Comparison of ENCODE assay signal across 31 cellular contexts in genomic region chr19:44813331-44814131, GRCh38. TPM values are rescaled to one million over a fixed set of nuclear protein-coding genes. Genes with fewer than 3 reads are reported as not detected.
DNase-seq lines count a peak whose midpoint lies in the region; ATAC-seq, FAIRE-seq and TF ChIP-seq lines count a peak whose summit lies in the region.
"Had no signal": no experiment of that assay in that cellular context is flagged by ENCODE, and none has a peak within 500 bp of the region (broad histone marks: within the 10 kb centered on the region; RNA-seq: fewer than 3 reads in every experiment).

No MANE protein-coding gene starts in this region.

- H3K4ac ChIP-seq in H1 (replicated peaks; ENCODE audit: insufficient read length, low read depth, low read length) = no peak overlapping the region

- H3K18ac ChIP-seq in H1 (ENCODE audit: extremely low read depth, low read length) = no peak overlapping the region

- peaks cover 43% of the 10 kb centered on the region for H3K36me3 Mint-ChIP-seq in GM23338 (ENCODE audit: low read depth)
- H3K36me3 Mint-ChIP-seq in nephron (ENCODE audit: low read depth) = peaks cover 30% of the 10 kb centered on the region
- no peaks in the 10 kb centered on the region for H3K36me3 Mint-ChIP-seq in stimulated activated effector memory CD8-positive, alpha-beta T cell treated with anti-CD3 and anti-CD28 coated beads, Interleukin-12 subunit alpha, Interleukin-12 subunit beta, amount 100 ng/mL, for 72 hours
- H3K36me3 Mint-ChIP-seq: naive thymus-derived CD8-positive, alpha-beta T cell had no signal

- ATAC-seq in GM23338 = peak; percentile 31
- no peak for ATAC-seq in esophagus mucosa
- no peak for ATAC-seq in heart right ventricle
- ATAC-seq in stimulated activated effector memory CD8-positive, alpha-beta T cell treated with anti-CD3 and anti-CD28 coated beads, Interleukin-12 subunit alpha, Interleukin-12 subunit beta, amount 100 ng/mL, for 72 hours = no peak
- ATAC-seq: activated CD4-positive, alpha-beta T cell treated with anti-CD3 and anti-CD28 coated beads for 36 hours; left cardiac atrium; naive thymus-derived CD8-positive, alpha-beta T cell; right cardiac atrium; stimulated activated naive CD8-positive, alpha-beta T cell treated with anti-CD3 and anti-CD28 coated beads, Interleukin-15, Interleukin-2, amounts not matched to agents 100 U/mL and 50 U/mL, for 24 hours had no signal

- H3K27ac Mint-ChIP-seq in GM23338 (no peak overlapping the region), nephron (peak overlapping the region; percentile 5 to 86 (median 42))
- no peak overlapping the region for H3K27ac Mint-ChIP-seq in stimulated activated effector memory CD8-positive, alpha-beta T cell treated with anti-CD3 and anti-CD28 coated beads, Interleukin-12 subunit alpha, Interleukin-12 subunit beta, amount 100 ng/mL, for 72 hours
- H3K27ac Mint-ChIP-seq: activated CD4-positive, alpha-beta T cell treated with anti-CD3 and anti-CD28 coated beads for 36 hours; HFFc6; T-helper 1 cell treated with Interleukin-12 subunit alpha and Interleukin-12 subunit beta and Interleukin-4 antibody, amounts not matched to agents 30 μg/mL and 1 μg/mL, for 36 hours had no signal

- no peak overlapping the region for H3K56ac ChIP-seq in H1 (replicated peaks; ENCODE audit: insufficient read length, low read depth, low read length)

- H3K27me3 ChIP-seq in GM23338 (ENCODE audit: insufficient read depth) (peaks cover 11% of the 10 kb centered on the region; the same call in 1 of the 2 replicates), H1 (replicated peaks in 1 of 4; ENCODE audit: control insufficient read depth in 3 of 4, extremely low read depth in 1 of 4, insufficient read depth in 3 of 4, low read length in 3 of 4) (peaks cover 0 to 2% (median under 1%) of the 10 kb centered on the region in 4 experiments; a peak in 3 of 7 replicates), heart right ventricle (peaks cover 0 to 11% (median 0%) of the 10 kb centered on the region in 7 donors)
- H3K27me3 ChIP-seq: adrenal gland, colonic mucosa, SJSA1 had no signal

- H3K79me2 ChIP-seq in GM23338 (replicated peaks; ENCODE audit: insufficient read depth) (no peaks in the 10 kb centered on the region), H1 (ENCODE audit: control insufficient read depth in 1 of 2, insufficient read depth in 2 of 2, low read length in 2 of 2) (no peaks in the 10 kb centered on the region)
- H3K79me2 ChIP-seq: parathyroid adenoma had no signal

- no peaks in the 10 kb centered on the region; the same call in 1 of the 3 replicates for H3K9me3 Mint-ChIP-seq in GM23338
- no peaks in the 10 kb centered on the region for H3K9me3 Mint-ChIP-seq in nephron
- H3K9me3 Mint-ChIP-seq in stimulated activated effector memory CD8-positive, alpha-beta T cell treated with anti-CD3 and anti-CD28 coated beads, Interleukin-12 subunit alpha, Interleukin-12 subunit beta, amount 100 ng/mL, for 72 hours = no peaks in the 10 kb centered on the region
- H3K9me3 Mint-ChIP-seq: HFFc6; naive thymus-derived CD8-positive, alpha-beta T cell; T-helper 1 cell treated with Interleukin-12 subunit alpha and Interleukin-12 subunit beta and Interleukin-4 antibody, amounts not matched to agents 30 μg/mL and 1 μg/mL, for 36 hours had no signal

- no peak overlapping the region for H2BK120ac ChIP-seq in H1 (replicated peaks; ENCODE audit: low read depth, low read length)

- WGBS in H1 (ENCODE audit: extremely low coverage in 1 of 2, insufficient coverage in 1 of 2, insufficient read length in 1 of 2, insufficient replicate concordance in 2 of 2, low coverage in 1 of 2, low lambda C conversion rate in 2 of 2, missing lambda C conversion rate in 1 of 2), 2 experiments = 89% methylated on average over 25 of the region's 29 CpGs; no CpG with 5 or more reads in 1 of the 2 experiments
- 77 to 84% methylated on average over 29 of the region's 29 CpGs for WGBS in heart right ventricle, 2 donors

- no peak for TF ChIP-seq EP300 in H1 (IDR thresholded peaks at IDR 0.05; ENCODE audit: borderline replicate concordance in 1 of 2, low read depth in 2 of 2, low read length in 2 of 2)

- H3K27ac ChIP-seq in GM23338 (ENCODE audit: low read depth) (no peak overlapping the region), H1 (ENCODE audit: low read depth, low read length) (no peak overlapping the region), heart right ventricle (no peak overlapping the region)
- H3K27ac ChIP-seq: adrenal gland, C4-2B, colonic mucosa, parathyroid adenoma, SJSA1 had no signal

- no peak overlapping the region for H3K9ac ChIP-seq in H1 (replicated peaks in 1 of 4; ENCODE audit: extremely low read depth in 1 of 4, low read depth in 3 of 4, low read length in 3 of 4)
- H3K9ac ChIP-seq: parathyroid adenoma had no signal

- H2AK5ac ChIP-seq in H1 (ENCODE audit: low read depth, low read length) = no peak overlapping the region

- H3K4me3 Mint-ChIP-seq in GM23338 = no peak overlapping the region; the same call in 2 of the 3 replicates
- peak overlapping the region; percentile 10 to 46 (median 41) for H3K4me3 Mint-ChIP-seq in nephron
- no peak overlapping the region for H3K4me3 Mint-ChIP-seq in stimulated activated effector memory CD8-positive, alpha-beta T cell treated with anti-CD3 and anti-CD28 coated beads, Interleukin-12 subunit alpha, Interleukin-12 subunit beta, amount 100 ng/mL, for 72 hours
- H3K4me3 Mint-ChIP-seq: activated CD4-positive, alpha-beta T cell treated with anti-CD3 and anti-CD28 coated beads for 36 hours; HFFc6; naive thymus-derived CD8-positive, alpha-beta T cell; T-helper 1 cell treated with Interleukin-12 subunit alpha and Interleukin-12 subunit beta and Interleukin-4 antibody, amounts not matched to agents 30 μg/mL and 1 μg/mL, for 36 hours had no signal

- CTCF ChIA-PET in H1 (lab: Charles Lee; ENCODE audit: partially characterized antibody) = interaction anchor here (0.6 to 2.0 kb wide), 6 partner anchors 9 to 187 kb away, joined by 3 to 17 read pairs (median 4); no protein-coding TSS in a partner anchor

- no peak overlapping the region for H3K14ac ChIP-seq in H1 (ENCODE audit: insufficient read length)

- peaks cover 17% of the 10 kb centered on the region for H3K27me3 Mint-ChIP-seq in GM23338 (ENCODE audit: insufficient read depth, low read depth, poor library complexity)
- H3K27me3 Mint-ChIP-seq in nephron (ENCODE audit: low read depth) = peaks cover 3% of the 10 kb centered on the region

- H4K20me1 ChIP-seq in GM23338 (replicated peaks; ENCODE audit: insufficient read depth) (peaks cover 17% of the 10 kb centered on the region), H1 (replicated peaks in 1 of 2; ENCODE audit: control insufficient read depth in 1 of 2, insufficient read depth in 2 of 2, low read length in 2 of 2) (peaks cover 8 to 12% of the 10 kb centered on the region in 2 experiments)

- peak; percentile 8 to 16; a peak in 1 of 4 replicates for TF ChIP-seq RAD21 in H1 (IDR thresholded peaks at IDR 0.05 in 1 of 2, conservative IDR thresholded peaks at IDR 0.05 in 1 of 2; ENCODE audit: low read depth in 2 of 2, low read length in 2 of 2)

- no peak overlapping the region for H4K91ac ChIP-seq in H1 (replicated peaks; ENCODE audit: insufficient read length, low read length)

- no peak overlapping the region for H2BK15ac ChIP-seq in H1 (ENCODE audit: low read length)

- H3K9me3 ChIP-seq in H1 (ENCODE audit: insufficient read depth in 2 of 2, low read depth in 1 of 2, low read length in 1 of 2) (no peaks in the 10 kb centered on the region), heart right ventricle (no peaks in the 10 kb centered on the region)
- H3K9me3 ChIP-seq: adrenal gland, colonic mucosa, SJSA1 had no signal

- H2AFZ ChIP-seq in GM23338 (no peak overlapping the region), H1 (ENCODE audit: low read length) (no peak overlapping the region)
- H2AFZ ChIP-seq: parathyroid adenoma had no signal

- TF ChIP-seq CTCF in GM23338 (conservative IDR thresholded peaks at IDR 0.05; ENCODE audit: low read depth in 2 of 2) (peak in 1 of 2 experiments; percentile 49; a peak in 2 of 4 replicates), H1 (IDR thresholded peaks at IDR 0.05; ENCODE audit: control extremely low read depth in 1 of 3, insufficient read depth in 1 of 3, low read depth in 1 of 3, low read length in 3 of 3) (peak; percentile 17 to 50 (median 32)), nephron (IDR thresholded peaks at IDR 0.05; ENCODE audit: unreplicated experiment in 3 of 3) (no peak), heart right ventricle (IDR thresholded peaks at IDR 0.05) (peak in 1 of 9 donors; percentile 12)

- TF ChIP-seq POLR2A in H1 (IDR thresholded peaks at IDR 0.05; ENCODE audit: control extremely low read depth in 1 of 2, low read depth in 2 of 2, low read length in 2 of 2) = no peak

- 0 out of 2 replicates have a peak, but pooled peaks cover under 1% of the 10 kb centered on the region for H3F3A ChIP-seq in GM23338 (replicated peaks; ENCODE audit: low read depth)

- no peak overlapping the region for H2BK20ac ChIP-seq in H1 (ENCODE audit: low read length)

- no peak for FAIRE-seq in H1 (lab: Jason Lieb, UNC)

- peaks cover 2% of the 10 kb centered on the region; the same call in 1 of the 2 replicates for H3K79me1 ChIP-seq in H1 (ENCODE audit: low read depth, low read length)

- peak; percentile 70 for DNase-seq in GM23338 (ENCODE audit: low spot score)
- peak; percentile 22 for DNase-seq in NCI-H526 treated with DMSO at 0.1 percent for 48 hours (lab: John Stamatoyannopoulos, UW)
- DNase-seq in H1 (ENCODE audit: low read depth in 1 of 2, low spot score in 2 of 2) = peak in 1 of 2 experiments; percentile 59
- DNase-seq in stimulated activated CD4-positive, alpha-beta T cell treated with anti-CD3 and anti-CD28 coated beads, Interleukin-4, amount 100 ng/mL, for 1 hour = no peak
- DNase-seq in heart right ventricle = no peak
- no peak for DNase-seq in stimulated activated effector memory CD8-positive, alpha-beta T cell treated with anti-CD3 and anti-CD28 coated beads, Interleukin-12 subunit alpha, Interleukin-12 subunit beta, amount 100 ng/mL, for 72 hours (ENCODE audit: low spot score in 2 of 2)
- DNase-seq: activated CD4-positive, alpha-beta T cell treated with anti-CD3 and anti-CD28 coated beads for 36 hours; activated gamma-delta T cell; adrenal gland; colonic mucosa; DND-41; HFFc6; KG1; left cardiac atrium; midbrain; naive thymus-derived CD8-positive, alpha-beta T cell; NCI-H1436 treated with DMSO at 0.1 percent for 48 hours; NCI-H2171; NCI-H524; stimulated activated CD4-positive, alpha-beta T cell treated with anti-CD3 and anti-CD28 coated beads, Interleukin-12 subunit alpha, Interleukin-12 subunit beta, amount 100 ng/mL, for 4 hours; stimulated activated CD4-positive, alpha-beta T cell treated with anti-CD3 and anti-CD28 coated beads, Interleukin-4, amount 100 ng/mL, for 4 hours; stimulated activated naive CD8-positive, alpha-beta T cell treated with anti-CD3 and anti-CD28 coated beads, Interleukin-15, Interleukin-2, amounts not matched to agents 100 U/mL and 50 U/mL, for 24 hours had no signal

- H3K4me3 ChIP-seq in GM23338 (no peak overlapping the region), H1 (ENCODE audit: extremely low read depth in 1 of 4, insufficient read depth in 2 of 4, low read depth in 3 of 4, low read length in 4 of 4) (no peak overlapping the region), heart right ventricle (no peak overlapping the region)
- H3K4me3 ChIP-seq: adrenal gland, colonic mucosa, SJSA1 had no signal

- intact Hi-C loops in heart right ventricle (cut with DNase I) = no loop called here

- H3K4me1 ChIP-seq in GM23338 (ENCODE audit: insufficient read depth) = peaks cover 15% of the 10 kb centered on the region
- peaks cover 4 to 19% (median 10%) of the 10 kb centered on the region in 4 experiments for H3K4me1 ChIP-seq in H1 (replicated peaks in 1 of 4; ENCODE audit: control insufficient read depth in 3 of 4, insufficient read depth in 4 of 4, low read length in 3 of 4)
- peaks cover 4 to 45% (median 15%) of the 10 kb centered on the region in 9 donors for H3K4me1 ChIP-seq in heart right ventricle

- POLR2A ChIA-PET in H1 (lab: Charles Lee; ENCODE audit: partially characterized antibody) = interaction anchor here (1.6 to 6.0 kb wide), 2 partner anchors 9 to 35 kb away, joined by 5 to 37 read pairs; no protein-coding TSS in a partner anchor

- no peak overlapping the region for H3K4me2 ChIP-seq in GM23338
- no peak overlapping the region for H3K4me2 ChIP-seq in H1 (ENCODE audit: insufficient read depth in 1 of 2, low read depth in 2 of 2, low read length in 2 of 2)

- no peaks in the 10 kb centered on the region for H3K9me2 ChIP-seq in GM23338 (ENCODE audit: insufficient read depth)

- peaks cover 2% of the 10 kb centered on the region; the same call in 1 of the 2 replicates for H3K23me2 ChIP-seq in H1 (ENCODE audit: low read depth, low read length)

- no peak overlapping the region for H2BK12ac ChIP-seq in H1 (ENCODE audit: low read depth, low read length)

- no peak overlapping the region; the same call in 1 of the 2 replicates for H4K8ac ChIP-seq in H1 (ENCODE audit: extremely low read depth, insufficient read depth, low read length)

- H3K36me3 ChIP-seq in GM23338 (ENCODE audit: insufficient read depth) (no peaks in the 10 kb centered on the region), H1 (ENCODE audit: control insufficient read depth in 2 of 4, insufficient read depth in 4 of 4, low read length in 3 of 4) (peaks cover 9 to 30% (median 21%) of the 10 kb centered on the region in 4 experiments; a peak in 5 of 8 replicates), heart right ventricle (peaks cover 0 to 68% (median 11%) of the 10 kb centered on the region in 9 donors)
- H3K36me3 ChIP-seq: colonic mucosa had no signal

- H3K4me1 Mint-ChIP-seq in GM23338 = peaks cover 23% of the 10 kb centered on the region
- peaks cover 57% of the 10 kb centered on the region for H3K4me1 Mint-ChIP-seq in nephron
- H3K4me1 Mint-ChIP-seq in stimulated activated effector memory CD8-positive, alpha-beta T cell treated with anti-CD3 and anti-CD28 coated beads, Interleukin-12 subunit alpha, Interleukin-12 subunit beta, amount 100 ng/mL, for 72 hours = peaks cover under 1% of the 10 kb centered on the region

- no peak overlapping the region for H3K23ac ChIP-seq in H1 (ENCODE audit: insufficient read length)

- H2BK5ac ChIP-seq in H1 (ENCODE audit: low read depth, low read length) = no peak overlapping the region

- H4K5ac ChIP-seq in H1 (ENCODE audit: insufficient read length, low read depth, low read length) = no peak overlapping the region

RNA-seq across cellular contexts. Expression of gene BCAM, which starts 4.6 kb away (rescaled TPM):
- total RNA-seq in GM23338 (2014; rRNA removed; shearing (Covaris generic)) = 80.5 and 100 TPM in 2 replicates
- polyA plus RNA-seq in GM23338 (2016; fragmentation: Nextera tagmentation; extraction: Ambion mirVana) (33.3 and 36.9 TPM in 2 replicates), H1 (2011; rRNA removed) (32.5 and 84.3 TPM in 2 replicates), heart right ventricle (100 to 1,000 TPM in 1 of 2 donors, 10 to 100 TPM in 1; 63.2 to 130 TPM)
- 81.4 and 83.0 TPM in 2 replicates for total RNA-seq in H1 (2021; fragmentation: NEBNext Ultra II Directional; extraction: Animal tissue kit (Norgen Biotek cat#: 25700))
- 29.6 TPM for polyA plus RNA-seq in H1 (2011; cell fraction: cytosol; rRNA removed)
- polyA plus RNA-seq in H1 (2011; cell fraction: nucleus; rRNA removed) = 172 TPM
- polyA plus RNA-seq in H1 (2012, experiment 1 of 2) = 73.9 to 108 TPM (median 100 TPM) in 4 replicates
- 60.5 TPM for polyA plus RNA-seq in H1 (2012, experiment 2 of 2)
- polyA plus RNA-seq in H1 (2013, experiment 1 of 2) = 107 TPM
- polyA plus RNA-seq in H1 (2013, experiment 2 of 2) = 98.4 TPM
- 12.6 and 16.0 TPM in 2 replicates for polyA minus RNA-seq in H1 (2011; rRNA and poly(A)+ RNA removed)
- polyA minus RNA-seq in H1 (2011; cell fraction: cytosol; rRNA and poly(A)+ RNA removed) = 45.1 TPM
- 38.0 TPM for polyA minus RNA-seq in H1 (2011; cell fraction: nucleus; rRNA and poly(A)+ RNA removed)
- total RNA-seq in esophagus mucosa (13.3 TPM), heart right ventricle (100 to 1,000 TPM in 4 of 10 donors, 10 to 100 TPM in 6; 72.8 to 118 (median 92.5) TPM)
- total RNA-seq: activated CD4-positive, alpha-beta T cell treated with anti-CD3 and anti-CD28 coated beads for 36 hours; naive thymus-derived CD8-positive, alpha-beta T cell had no signal
- polyA plus RNA-seq: naive thymus-derived CD8-positive, alpha-beta T cell had no signal

RNA-seq across cellular contexts. Expression of gene NECTIN2, which starts 32.6 kb away (rescaled TPM):
- 230 and 235 TPM in 2 replicates for total RNA-seq in GM23338 (2014; rRNA removed; shearing (Covaris generic))
- 109 and 113 TPM in 2 replicates for polyA plus RNA-seq in GM23338 (2016; fragmentation: Nextera tagmentation; extraction: Ambion mirVana)
- 181 and 184 TPM in 2 replicates for total RNA-seq in H1 (2021; fragmentation: NEBNext Ultra II Directional; extraction: Animal tissue kit (Norgen Biotek cat#: 25700))
- 237 and 318 TPM in 2 replicates for polyA plus RNA-seq in H1 (2011; rRNA removed)
- polyA plus RNA-seq in H1 (2011; cell fraction: cytosol; rRNA removed) = 172 TPM
- 179 TPM for polyA plus RNA-seq in H1 (2011; cell fraction: nucleus; rRNA removed)
- 178 to 211 TPM (median 195 TPM) in 4 replicates for polyA plus RNA-seq in H1 (2012, experiment 1 of 2)
- 296 TPM for polyA plus RNA-seq in H1 (2012, experiment 2 of 2)
- 279 TPM for polyA plus RNA-seq in H1 (2013, experiment 1 of 2)
- polyA plus RNA-seq in H1 (2013, experiment 2 of 2) = 320 TPM
- 159 and 221 TPM in 2 replicates for polyA minus RNA-seq in H1 (2011; rRNA and poly(A)+ RNA removed)
- polyA minus RNA-seq in H1 (2011; cell fraction: cytosol; rRNA and poly(A)+ RNA removed) = 128 TPM
- polyA minus RNA-seq in H1 (2011; cell fraction: nucleus; rRNA and poly(A)+ RNA removed) = 64.3 TPM
- total RNA-seq in esophagus mucosa = 64.4 TPM
- total RNA-seq in heart right ventricle = 10 to 100 TPM; 34.1 to 83.9 (median 46.5) TPM
- polyA plus RNA-seq in heart right ventricle = 10 to 100 TPM; 62.5 to 96.8 TPM

RNA-seq across cellular contexts. Expression of gene CBLC, which starts 35.8 kb away (rescaled TPM):
- total RNA-seq in GM23338 (2014; rRNA removed; shearing (Covaris generic)) = 27.1 and 29.3 TPM in 2 replicates
- 13.8 and 14.5 TPM in 2 replicates for polyA plus RNA-seq in GM23338 (2016; fragmentation: Nextera tagmentation; extraction: Ambion mirVana)
- 17.4 and 19.2 TPM in 2 replicates for total RNA-seq in H1 (2021; fragmentation: NEBNext Ultra II Directional; extraction: Animal tissue kit (Norgen Biotek cat#: 25700))
- 35.7 and 53.4 TPM in 2 replicates for polyA plus RNA-seq in H1 (2011; rRNA removed)
- 29.6 TPM for polyA plus RNA-seq in H1 (2011; cell fraction: cytosol; rRNA removed)
- 73.8 TPM for polyA plus RNA-seq in H1 (2011; cell fraction: nucleus; rRNA removed)
- polyA plus RNA-seq in H1 (2012, experiment 1 of 2) = 10.4 to 27.8 TPM (median 20.4 TPM) in 4 replicates
- 14.5 TPM for polyA plus RNA-seq in H1 (2012, experiment 2 of 2)
- polyA plus RNA-seq in H1 (2013, experiment 1 of 2) = 15.0 TPM
- 13.7 TPM for polyA plus RNA-seq in H1 (2013, experiment 2 of 2)
- 20.2 and 26.7 TPM in 2 replicates for polyA minus RNA-seq in H1 (2011; rRNA and poly(A)+ RNA removed)
- polyA minus RNA-seq in H1 (2011; cell fraction: cytosol; rRNA and poly(A)+ RNA removed) = 23.1 TPM
- 37.0 TPM for polyA minus RNA-seq in H1 (2011; cell fraction: nucleus; rRNA and poly(A)+ RNA removed)
- 36.2 TPM for total RNA-seq in esophagus mucosa
- total RNA-seq in heart right ventricle = under 1 TPM in 1 of 10 donors, not detected in 9; 0.38 TPM
- polyA plus RNA-seq in heart right ventricle = not detected
- total RNA-seq: activated CD4-positive, alpha-beta T cell treated with anti-CD3 and anti-CD28 coated beads for 36 hours; HFFc6; left cardiac atrium; naive thymus-derived CD8-positive, alpha-beta T cell; right cardiac atrium; SJSA1 had no signal
- polyA plus RNA-seq: AG04450, fibroblast of lung, right cardiac atrium had no signal

Comparison
In these comparisons a context has a peak if more than half of its experiments do, and no peak if none do; other contexts are left out.
1. DNase-seq: peak in GM23338 (single experiment) and NCI-H526 treated with DMSO at 0.1 percent for 48 hours (single experiment); none in stimulated activated CD4-positive, alpha-beta T cell treated with anti-CD3 and anti-CD28 coated beads, Interleukin-4, amount 100 ng/mL, for 1 hour (single experiment), heart right ventricle (0 of 2) and stimulated activated effector memory CD8-positive, alpha-beta T cell treated with anti-CD3 and anti-CD28 coated beads, Interleukin-12 subunit alpha, Interleukin-12 subunit beta, amount 100 ng/mL, for 72 hours (0 of 2).
2. H3K27ac Mint-ChIP-seq: peak in nephron (3 of 3); none in GM23338 (single experiment) and stimulated activated effector memory CD8-positive, alpha-beta T cell treated with anti-CD3 and anti-CD28 coated beads, Interleukin-12 subunit alpha, Interleukin-12 subunit beta, amount 100 ng/mL, for 72 hours (single experiment).
3. H3K4me3 Mint-ChIP-seq: peak in nephron (3 of 3); none in GM23338 (single experiment) and stimulated activated effector memory CD8-positive, alpha-beta T cell treated with anti-CD3 and anti-CD28 coated beads, Interleukin-12 subunit alpha, Interleukin-12 subunit beta, amount 100 ng/mL, for 72 hours (single experiment).
4. CTCF ChIP-seq: peak in H1 (3 of 3); none in nephron (0 of 3).
5. RNA of gene CBLC, which starts 35.8 kb away (total RNA-seq): 36.2 TPM in esophagus mucosa (single experiment), 27.1 to 29.3 TPM in GM23338 and 17.4 to 19.2 TPM in H1; 0.38 TPM in heart right ventricle; every median in the first group is over 10 times any median in the second.